12 cellular contexts compared by ENCODE assay signal in genomic region chr15:79721256-79721655, GRCh38.
DNase-seq lines count a peak whose midpoint lies in the region; TF ChIP-seq lines count a peak whose summit lies in the region.
"Had no signal": no experiment of that assay in that cellular context is flagged by ENCODE, and none has a peak within 500 bp of the region (broad histone marks: within the 10 kb centered on the region; RNA-seq: fewer than 3 reads in every experiment).

No MANE protein-coding gene starts in this region.

- no peaks in the 10 kb centered on the region for H3K9me3 ChIP-seq in BE2C

- H3K4me3 ChIP-seq in AG10803 (ENCODE audit: low read length) (no peak overlapping the region), foreskin fibroblast (ENCODE audit: low read depth in 1 of 2, low read length in 2 of 2) (no peak overlapping the region), BE2C (ENCODE audit: low read depth, low read length) (no peak overlapping the region)
- H3K4me3 ChIP-seq: K562 had no signal

- H3K27me3 ChIP-seq in BE2C = no peaks in the 10 kb centered on the region

- no peaks in the 10 kb centered on the region for H3K4me1 ChIP-seq in BE2C

- no peak for TF ChIP-seq CTCF in AG10803 (conservative IDR thresholded peaks at IDR 0.05; ENCODE audit: low read length)
- no peak for TF ChIP-seq CTCF in foreskin fibroblast (IDR thresholded peaks at IDR 0.05; ENCODE audit: low read depth, low read length)
- TF ChIP-seq CTCF in BE2C (IDR thresholded peaks at IDR 0.05; ENCODE audit: low read depth, low read length) = no peak

- peak; percentile 67 for DNase-seq in AG10803 (ENCODE audit: low read depth)
- peak; percentile 3 for DNase-seq in MV-4-11 (lab: John Stamatoyannopoulos, UW)
- peak; percentile 23 for DNase-seq in fibroblast of gingiva (ENCODE audit: low read depth)
- DNase-seq in foreskin fibroblast = peak; percentile 3 to 32
- DNase-seq in posterior cingulate gyrus = no peak
- no peak for DNase-seq in iPS-NIHi11 (ENCODE audit: low spot score)
- no peak for DNase-seq in BE2C
- no peak for DNase-seq in COLO829 (ENCODE audit: low spot score)
- DNase-seq: C1 segment of cervical spinal cord; CD4-positive, alpha-beta memory T cell; DMS53 had no signal

- intact Hi-C loops in posterior cingulate gyrus (cut with DNase I) = no loop called here

- no peaks in the 10 kb centered on the region for H3K36me3 ChIP-seq in BE2C

Comparison
In these comparisons a context has a peak if more than half of its experiments do, and no peak if none do; other contexts are left out.
1. DNase-seq: peak in AG10803 (single experiment), MV-4-11 (single experiment), fibroblast of gingiva (single experiment) and foreskin fibroblast (2 of 2); none in posterior cingulate gyrus (0 of 10), iPS-NIHi11 (single experiment), BE2C (single experiment) and COLO829 (single experiment).